ENCODE assay signal across 1 cellular context in genomic region chr2:88196490-88197087, GRCh38.
TF ChIP-seq lines count a peak whose summit lies in the region.

No MANE protein-coding gene starts in this region.

TF ChIP-seq in HepG2, 621 proteins besides CTCF, POLR2A, EP300 and RAD21 (continued from another document):
- TF ChIP-seq PHB2 (IDR thresholded peaks at IDR 0.05; ENCODE audit: partially characterized antibody), result peak; percentile 67
- TF ChIP-seq PAF1 (CRISPR knock-in tag; IDR thresholded peaks at IDR 0.05), result no peak
- no peak for TF ChIP-seq CBFB (CRISPR knock-in tag; IDR thresholded peaks at IDR 0.05)
- TF ChIP-seq ELF3 (CRISPR knock-in tag; IDR thresholded peaks at IDR 0.05), result no peak
